Comparison of ENCODE assay signal across 13 cellular contexts in the genomic region with DNA sequence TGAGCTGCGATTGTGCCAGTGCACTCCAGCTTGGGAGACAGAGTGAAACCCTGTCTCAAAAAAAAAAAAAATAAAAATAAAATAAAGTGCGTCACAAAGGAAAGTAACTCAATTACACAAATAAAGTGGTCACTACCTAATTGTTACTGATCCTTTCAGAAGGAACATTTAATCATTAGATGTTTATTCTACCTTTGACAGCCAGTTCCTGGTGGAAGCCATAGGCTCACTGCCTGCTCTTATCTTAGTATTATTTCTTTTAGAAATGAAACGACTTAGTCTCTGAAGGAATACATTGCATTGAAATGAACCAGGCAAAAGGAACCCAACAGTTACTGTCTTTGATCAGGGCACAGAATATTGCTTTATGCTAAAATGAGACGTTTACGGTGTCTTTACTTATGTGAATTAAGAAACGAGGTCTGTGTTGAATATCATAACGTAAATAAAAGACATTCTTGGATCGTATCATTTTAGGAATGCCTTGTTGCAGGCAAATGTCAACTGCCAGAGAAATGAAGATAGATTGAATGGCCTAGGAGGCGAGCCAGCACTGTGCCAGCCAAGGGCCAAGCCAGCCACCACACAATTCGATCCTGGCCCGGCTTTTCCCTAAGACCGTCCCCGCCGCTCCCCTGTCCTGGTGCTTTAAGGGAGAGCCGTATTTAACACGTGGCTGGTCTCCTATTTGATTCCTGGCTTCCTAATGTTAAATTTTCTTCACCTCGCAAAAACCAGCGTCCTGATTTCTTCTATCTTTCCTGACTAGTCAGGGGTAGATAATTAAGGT.
"Had no signal": no experiment of that assay in that cellular context is flagged by ENCODE, and none has a peak within 500 bp of the region (broad histone marks: within the 10 kb centered on the region; RNA-seq: fewer than 3 reads in every experiment).

No MANE protein-coding gene starts in this region.

- ATAC-seq: left colon; natural killer cell treated with Interleukin-12 subunit alpha and Interleukin-12 subunit beta and Interleukin-15 and Interleukin-18, amount 100 ng/mL, for 72 hours; stimulated activated naive B cell treated with anti-CD40 and anti-IgM and Interleukin-4, amounts not matched to agents 10 μg/mL and 1 μg/mL and 100 μg/mL, for 72 hours had no signal

- H3K9me3 ChIP-seq: SK-N-SH had no signal

- DNase-seq: activated CD4-positive, alpha-beta T cell treated with anti-CD3 and anti-CD28 coated beads for 4 hours; activated naive CD4-positive, alpha-beta T cell treated with Interleukin-2 at 50 U/mL for 16 hours; effector memory CD4-positive, alpha-beta T cell; immature natural killer cell; left colon; occipital lobe; SK-N-SH; small intestine; stimulated activated naive B cell treated with anti-CD40 and anti-IgM and Interleukin-4, amounts not matched to agents 10 μg/mL and 1 μg/mL and 100 μg/mL, for 72 hours; T-helper 1 cell; WERI-Rb-1 had no signal

- H3K9ac ChIP-seq: SK-N-SH had no signal

- H3K27ac ChIP-seq: epithelial cell of prostate, WERI-Rb-1 had no signal

- H3K36me3 ChIP-seq: WERI-Rb-1 had no signal
